Comparison of ENCODE assay signal across 9 cellular contexts in genomic region chr3:30628188-30628930, GRCh38. TPM values are rescaled to one million over a fixed set of nuclear protein-coding genes. Genes with fewer than 3 reads are reported as not detected.
DNase-seq lines count a peak whose midpoint lies in the region; ATAC-seq, FAIRE-seq and TF ChIP-seq lines count a peak whose summit lies in the region.
"Had no signal": no experiment of that assay in that cellular context is flagged by ENCODE, and none has a peak within 500 bp of the region (broad histone marks: within the 10 kb centered on the region; RNA-seq: fewer than 3 reads in every experiment).

No MANE protein-coding gene starts in this region.

- FAIRE-seq in A549 (lab: Jason Lieb, UNC): no peak

- POLR2A ChIA-PET in A549 (lab: Yijun Ruan, JAX): interaction anchor here (1.1 kb wide), 1 partner anchor 22 kb away, joined by 4 read pairs; the partner anchor contains the start of gene TGFBR2

- peak overlapping the region; percentile 46 to 96 for H3K27ac ChIP-seq in A549
- H3K27ac ChIP-seq in HL-60 (replicated peaks): peak overlapping the region; percentile 77
- peak overlapping the region in 4 of 5 donors; percentile 17 to 70 (median 58) for H3K27ac ChIP-seq in adrenal gland
- H3K27ac ChIP-seq: KMS-11 had no signal

- no peak for TF ChIP-seq POLR2A in A549 (IDR thresholded peaks at IDR 0.05; ENCODE audit: low read length)
- TF ChIP-seq POLR2A in adrenal gland (IDR thresholded peaks at IDR 0.05): no peak

- H3K36me3 ChIP-seq in adrenal gland (replicated peaks in 1 of 2) (no peaks in the 10 kb centered on the region), mucosa of stomach (ENCODE audit: control insufficient read depth, insufficient read depth, low read length) (peaks cover 3% of the 10 kb centered on the region)

- no peaks in the 10 kb centered on the region for H3K27me3 ChIP-seq in HL-60 (ENCODE audit: insufficient read depth, poor library complexity, severe bottlenecking)
- H3K27me3 ChIP-seq in adrenal gland: no peaks in the 10 kb centered on the region
- H3K27me3 ChIP-seq in mucosa of stomach (ENCODE audit: control insufficient read depth, insufficient read depth, low read length): no peaks in the 10 kb centered on the region

- WGBS in A549 (ENCODE audit: missing lambda C conversion rate): 83% methylated on average over 4 of the region's 4 CpGs
- WGBS in adrenal gland, 4 donors: 63 to 70% (median 66%) methylated on average over 4 of the region's 4 CpGs

- no peak for TF ChIP-seq RAD21 in A549 (conservative IDR thresholded peaks at IDR 0.05 in 1 of 2, IDR thresholded peaks at IDR 0.05 in 1 of 2)

- no peak for TF ChIP-seq EP300 in A549 (IDR thresholded peaks at IDR 0.05)

- ATAC-seq in A549: no peak
- no peak for ATAC-seq in SK-N-SH treated with all-trans-retinoic acid at 6 μM for 48 hours

- intact Hi-C loops in adrenal gland (cut with DNase I): no loop called here

- H3K4me2 ChIP-seq in A549: peak overlapping the region; percentile 76; the same call in 2 of the 3 replicates
- H3K4me2 ChIP-seq: KMS-11 had no signal

- peak overlapping the region; percentile 13 for H3K9ac ChIP-seq in mucosa of stomach (ENCODE audit: low read length)
- H3K9ac ChIP-seq: KMS-11 had no signal

- no peak overlapping the region for H3K4me3 ChIP-seq in A549
- no peak overlapping the region for H3K4me3 ChIP-seq in HL-60 (replicated peaks; ENCODE audit: insufficient read depth, low read length)
- no peak overlapping the region for H3K4me3 ChIP-seq in adrenal gland
- H3K4me3 ChIP-seq in mucosa of stomach (ENCODE audit: low read length): no peak overlapping the region

- 0 out of 3 replicates have a peak, but pooled peaks cover 5% of the 10 kb centered on the region for H3K9me3 ChIP-seq in A549
- no peaks in the 10 kb centered on the region for H3K9me3 ChIP-seq in adrenal gland (replicated peaks in 1 of 3)
- H3K9me3 ChIP-seq in mucosa of stomach (ENCODE audit: control insufficient read depth, low read length): no peaks in the 10 kb centered on the region

- DNase-seq in A549 (ENCODE audit: low read depth in 1 of 2, low spot score in 1 of 2) (no peak), HL-60 (ENCODE audit: low read depth in 1 of 2, low spot score in 1 of 2) (no peak), adrenal gland (no peak), NCI-H2196 treated with DMSO at 0.1 percent for 48 hours (lab: John Stamatoyannopoulos, UW; ENCODE audit: unreplicated experiment) (no peak), cerebellar nuclear complex (lab: John Stamatoyannopoulos, UW) (no peak), NCI-H2081 treated with DMSO at 0.1 percent for 48 hours (lab: John Stamatoyannopoulos, UW) (no peak)

- peaks cover 99% of the 10 kb centered on the region for H3K4me1 ChIP-seq in A549
- peaks cover 54 to 97% of the 10 kb centered on the region in 2 donors for H3K4me1 ChIP-seq in adrenal gland (replicated peaks in 1 of 2)
- H3K4me1 ChIP-seq in mucosa of stomach (ENCODE audit: control insufficient read depth, insufficient read depth, low read length): peaks cover 41% of the 10 kb centered on the region

- CTCF ChIA-PET in A549 (lab: Yijun Ruan, JAX): interaction anchor here (0.9 kb wide), 1 partner anchor 571 kb away, joined by 3 read pairs; no protein-coding TSS in a partner anchor

- TF ChIP-seq CTCF in A549 (IDR thresholded peaks at IDR 0.05): no peak
- TF ChIP-seq CTCF in HL-60 (IDR thresholded peaks at IDR 0.05; ENCODE audit: insufficient read depth, low read length): no peak
- no peak for TF ChIP-seq CTCF in adrenal gland (IDR thresholded peaks at IDR 0.05)

TF ChIP-seq in A549, 52 proteins besides CTCF, POLR2A, EP300 and RAD21:
- TF ChIP-seq TP53 (CRISPR knock-in tag; IDR thresholded peaks at IDR 0.05) (no peak), HOXB5 (CRISPR knock-in tag; IDR thresholded peaks at IDR 0.05) (no peak), JUN (IDR thresholded peaks at IDR 0.05) (no peak), BCL3 (IDR thresholded peaks at IDR 0.05) (no peak), CBX8 (IDR thresholded peaks at IDR 0.05) (no peak), NFE2L2 (conservative IDR thresholded peaks at IDR 0.05; ENCODE audit: low read length) (no peak), ZNF302 (CRISPR knock-in tag; IDR thresholded peaks at IDR 0.05) (no peak), MYC (IDR thresholded peaks at IDR 0.05; ENCODE audit: borderline replicate concordance, low read length) (no peak), ATOH8 (CRISPR knock-in tag; IDR thresholded peaks at IDR 0.05; ENCODE audit: low read depth) (no peak), ZC3H11A (IDR thresholded peaks at IDR 0.05) (no peak), CHD4 (IDR thresholded peaks at IDR 0.05; ENCODE audit: borderline replicate concordance) (no peak), TFCP2L1 (CRISPR knock-in tag; IDR thresholded peaks at IDR 0.05) (no peak), HDAC2 (IDR thresholded peaks at IDR 0.05) (no peak)

TF ChIP-seq in SK-N-SH treated with all-trans-retinoic acid at 6 μM for 48 hours, 23 proteins besides CTCF, POLR2A, EP300 and RAD21:
- TF ChIP-seq PPARA (CRISPR knock-in tag; IDR thresholded peaks at IDR 0.05; ENCODE audit: borderline replicate concordance) (no peak), ZNF565 (CRISPR knock-in tag; conservative IDR thresholded peaks at IDR 0.05; ENCODE audit: low read depth) (no peak)
- TF ChIP-seq, protein P1, sequence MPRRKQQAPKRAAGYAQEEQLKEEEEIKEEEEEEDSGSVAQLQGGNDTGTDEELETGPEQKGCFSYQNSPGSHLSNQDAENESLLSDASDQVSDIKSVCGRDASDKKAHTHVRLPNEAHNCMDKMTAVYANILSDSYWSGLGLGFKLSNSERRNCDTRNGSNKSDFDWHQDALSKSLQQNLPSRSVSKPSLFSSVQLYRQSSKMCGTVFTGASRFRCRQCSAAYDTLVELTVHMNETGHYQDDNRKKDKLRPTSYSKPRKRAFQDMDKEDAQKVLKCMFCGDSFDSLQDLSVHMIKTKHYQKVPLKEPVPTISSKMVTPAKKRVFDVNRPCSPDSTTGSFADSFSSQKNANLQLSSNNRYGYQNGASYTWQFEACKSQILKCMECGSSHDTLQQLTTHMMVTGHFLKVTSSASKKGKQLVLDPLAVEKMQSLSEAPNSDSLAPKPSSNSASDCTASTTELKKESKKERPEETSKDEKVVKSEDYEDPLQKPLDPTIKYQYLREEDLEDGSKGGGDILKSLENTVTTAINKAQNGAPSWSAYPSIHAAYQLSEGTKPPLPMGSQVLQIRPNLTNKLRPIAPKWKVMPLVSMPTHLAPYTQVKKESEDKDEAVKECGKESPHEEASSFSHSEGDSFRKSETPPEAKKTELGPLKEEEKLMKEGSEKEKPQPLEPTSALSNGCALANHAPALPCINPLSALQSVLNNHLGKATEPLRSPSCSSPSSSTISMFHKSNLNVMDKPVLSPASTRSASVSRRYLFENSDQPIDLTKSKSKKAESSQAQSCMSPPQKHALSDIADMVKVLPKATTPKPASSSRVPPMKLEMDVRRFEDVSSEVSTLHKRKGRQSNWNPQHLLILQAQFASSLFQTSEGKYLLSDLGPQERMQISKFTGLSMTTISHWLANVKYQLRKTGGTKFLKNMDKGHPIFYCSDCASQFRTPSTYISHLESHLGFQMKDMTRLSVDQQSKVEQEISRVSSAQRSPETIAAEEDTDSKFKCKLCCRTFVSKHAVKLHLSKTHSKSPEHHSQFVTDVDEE (CRISPR knock-in tag; IDR thresholded peaks at IDR 0.05): no peak

RNA-seq across cellular contexts. Expression of gene TGFBR2, which starts 22.0 kb away (rescaled TPM):
- polyA plus RNA-seq in A549 (2011; rRNA removed): 97.4 and 119 TPM in 2 replicates
- polyA plus RNA-seq in A549 (2012; cell fraction: cytosol; rRNA removed): 21.5 and 26.8 TPM in 2 replicates
- 20.0 and 20.1 TPM in 2 replicates for polyA plus RNA-seq in A549 (2012; cell fraction: nucleus; rRNA removed)
- 47.0 to 57.8 TPM (median 48.5 TPM) in 3 replicates for polyA plus RNA-seq in A549 (2017; fragmentation: RNase III; extraction: RNeasy Plus Mini Kit Qiagen cat#74134 plus additional on column Dnase treatment)
- polyA minus RNA-seq in A549 (2011; rRNA and poly(A)+ RNA removed): 103 and 115 TPM in 2 replicates
- total RNA-seq in adrenal gland: 100 to 1,000 TPM; 142 to 296 (median 178) TPM
- polyA plus RNA-seq in adrenal gland: 100 to 1,000 TPM in 1 of 3 donors, 10 to 100 TPM in 2; 19.1 to 128 (median 20.8) TPM
